26 cellular contexts compared by ENCODE assay signal in genomic region chr5:132559661-132560060, GRCh38. TPM values are rescaled to one million over a fixed set of nuclear protein-coding genes. Genes with fewer than 3 reads are reported as not detected.
DNase-seq lines count a peak whose midpoint lies in the region; ATAC-seq and TF ChIP-seq lines count a peak whose summit lies in the region.
"Had no signal": no experiment of that assay in that cellular context is flagged by ENCODE, and none has a peak within 500 bp of the region (broad histone marks: within the 10 kb centered on the region; RNA-seq: fewer than 3 reads in every experiment).

No MANE protein-coding gene starts in this region.

- peaks cover 8% of the 10 kb centered on the region for H3K36me3 Mint-ChIP-seq in activated CD8-positive, alpha-beta memory T cell treated with anti-CD3 and anti-CD28 coated beads, Interleukin-2, amount 10 ng/mL, durations not matched to agents 7 days and 5 days
- no peaks in the 10 kb centered on the region for H3K36me3 Mint-ChIP-seq in IgD-negative memory B cell
- H3K36me3 Mint-ChIP-seq in activated CD8-positive, alpha-beta T cell treated with anti-CD3 and anti-CD28 coated beads, Interleukin-2, amount 10 ng/mL, durations not matched to agents 7 days and 5 days (ENCODE audit: low read depth) = peaks cover 6% of the 10 kb centered on the region
- no peaks in the 10 kb centered on the region for H3K36me3 Mint-ChIP-seq in natural killer cell
- H3K36me3 Mint-ChIP-seq in effector memory CD8-positive, alpha-beta T cell (ENCODE audit: insufficient read depth) = peaks cover 17% of the 10 kb centered on the region

- peaks cover 27% of the 10 kb centered on the region for H3K4me1 Mint-ChIP-seq in activated CD8-positive, alpha-beta memory T cell treated with anti-CD3 and anti-CD28 coated beads, Interleukin-2, amount 10 ng/mL, durations not matched to agents 7 days and 5 days
- H3K4me1 Mint-ChIP-seq in IgD-negative memory B cell (peaks cover 10 to 26% (median 20%) of the 10 kb centered on the region in 3 donors), natural killer cell (peaks cover 20 to 25% of the 10 kb centered on the region in 2 donors)
- peaks cover 23% of the 10 kb centered on the region for H3K4me1 Mint-ChIP-seq in activated CD8-positive, alpha-beta T cell treated with anti-CD3 and anti-CD28 coated beads, Interleukin-2, amount 10 ng/mL, durations not matched to agents 7 days and 5 days (ENCODE audit: low read depth)
- peaks cover 18 to 27% of the 10 kb centered on the region in 2 donors for H3K4me1 Mint-ChIP-seq in effector memory CD8-positive, alpha-beta T cell (ENCODE audit: low read depth in 2 of 2)

- CTCF ChIA-PET in activated CD8-positive, alpha-beta memory T cell treated with anti-CD3 and anti-CD28 coated beads, Interleukin-2, amount 10 ng/mL, durations not matched to agents 7 days and 5 days (lab: Charles Lee) = interaction anchor here (1.3 to 1.6 kb wide), 3 partner anchors 32 to 260 kb away, joined by 3 to 5 read pairs (median 4); partner anchors contain the start of gene KIF3A
- CTCF ChIA-PET in activated CD8-positive, alpha-beta T cell treated with anti-CD3 and anti-CD28 coated beads, Interleukin-2, amount 10 ng/mL, durations not matched to agents 7 days and 5 days (lab: Charles Lee) = interaction anchor here (1.4 kb wide), 1 partner anchor 59 kb away, joined by 3 read pairs; no protein-coding TSS in a partner anchor

- H3K27me3 Mint-ChIP-seq in activated CD8-positive, alpha-beta memory T cell treated with anti-CD3 and anti-CD28 coated beads, Interleukin-2, amount 10 ng/mL, durations not matched to agents 7 days and 5 days = no peaks in the 10 kb centered on the region
- H3K27me3 Mint-ChIP-seq in IgD-negative memory B cell = no peaks in the 10 kb centered on the region
- no peaks in the 10 kb centered on the region for H3K27me3 Mint-ChIP-seq in activated CD8-positive, alpha-beta T cell treated with anti-CD3 and anti-CD28 coated beads, Interleukin-2, amount 10 ng/mL, durations not matched to agents 7 days and 5 days (ENCODE audit: low read depth)
- no peaks in the 10 kb centered on the region for H3K27me3 Mint-ChIP-seq in natural killer cell (ENCODE audit: low read depth in 2 of 2)
- no peaks in the 10 kb centered on the region for H3K27me3 Mint-ChIP-seq in effector memory CD8-positive, alpha-beta T cell
- H3K27me3 Mint-ChIP-seq: dendritic cell treated with granulocyte-macrophage colony-stimulating factor and Interleukin-4, amounts not matched to agents 40 ng/mL and 50 ng/mL, for 4 days; naive thymus-derived CD8-positive, alpha-beta T cell; T-helper 17 cell had no signal

- no peaks in the 10 kb centered on the region for H3K9me3 Mint-ChIP-seq in activated CD8-positive, alpha-beta memory T cell treated with anti-CD3 and anti-CD28 coated beads, Interleukin-2, amount 10 ng/mL, durations not matched to agents 7 days and 5 days (ENCODE audit: low read depth)
- H3K9me3 Mint-ChIP-seq in IgD-negative memory B cell (peaks cover 0 to 5% (median 0%) of the 10 kb centered on the region in 3 donors), natural killer cell (no peaks in the 10 kb centered on the region)
- no peaks in the 10 kb centered on the region for H3K9me3 Mint-ChIP-seq in activated CD8-positive, alpha-beta T cell treated with anti-CD3 and anti-CD28 coated beads, Interleukin-2, amount 10 ng/mL, durations not matched to agents 7 days and 5 days (ENCODE audit: insufficient read depth)
- H3K9me3 Mint-ChIP-seq in effector memory CD8-positive, alpha-beta T cell = no peaks in the 10 kb centered on the region
- H3K9me3 Mint-ChIP-seq: dendritic cell treated with granulocyte-macrophage colony-stimulating factor and Interleukin-4, amounts not matched to agents 40 ng/mL and 50 ng/mL, for 4 days; naive thymus-derived CD8-positive, alpha-beta T cell had no signal

- H3K27ac Mint-ChIP-seq in activated CD8-positive, alpha-beta memory T cell treated with anti-CD3 and anti-CD28 coated beads, Interleukin-2, amount 10 ng/mL, durations not matched to agents 7 days and 5 days = peak overlapping the region; percentile 68
- no peak overlapping the region for H3K27ac Mint-ChIP-seq in IgD-negative memory B cell
- H3K27ac Mint-ChIP-seq in activated CD8-positive, alpha-beta T cell treated with anti-CD3 and anti-CD28 coated beads, Interleukin-2, amount 10 ng/mL, durations not matched to agents 7 days and 5 days = no peak overlapping the region
- no peak overlapping the region for H3K27ac Mint-ChIP-seq in natural killer cell
- no peak overlapping the region for H3K27ac Mint-ChIP-seq in effector memory CD8-positive, alpha-beta T cell
- H3K27ac Mint-ChIP-seq: dendritic cell treated with granulocyte-macrophage colony-stimulating factor and Interleukin-4, amounts not matched to agents 40 ng/mL and 50 ng/mL, for 4 days; T-helper 17 cell had no signal

- no peak for TF ChIP-seq CTCF in natural killer cell (IDR thresholded peaks at IDR 0.05)

- H3K4me3 Mint-ChIP-seq in activated CD8-positive, alpha-beta memory T cell treated with anti-CD3 and anti-CD28 coated beads, Interleukin-2, amount 10 ng/mL, durations not matched to agents 7 days and 5 days = peak overlapping the region; percentile 47
- H3K4me3 Mint-ChIP-seq in IgD-negative memory B cell (peak overlapping the region in 3 of 4 donors; percentile 9 to 63 (median 11)), natural killer cell (peak overlapping the region; percentile 41)
- H3K4me3 Mint-ChIP-seq in activated CD8-positive, alpha-beta T cell treated with anti-CD3 and anti-CD28 coated beads, Interleukin-2, amount 10 ng/mL, durations not matched to agents 7 days and 5 days = peak overlapping the region; percentile 9
- H3K4me3 Mint-ChIP-seq in effector memory CD8-positive, alpha-beta T cell = no peak overlapping the region
- H3K4me3 Mint-ChIP-seq: dendritic cell treated with granulocyte-macrophage colony-stimulating factor and Interleukin-4, amounts not matched to agents 40 ng/mL and 50 ng/mL, for 4 days; T-helper 17 cell had no signal

- ATAC-seq in activated CD8-positive, alpha-beta memory T cell treated with anti-CD3 and anti-CD28 coated beads, Interleukin-2, amount 10 ng/mL, durations not matched to agents 7 days and 5 days = no peak
- ATAC-seq in activated CD8-positive, alpha-beta T cell treated with anti-CD3 and anti-CD28 coated beads, Interleukin-2, amount 10 ng/mL, durations not matched to agents 7 days and 5 days = no peak
- no peak for ATAC-seq in natural killer cell
- no peak for ATAC-seq in GM19463 (IDR thresholded peaks at IDR 0.05; ENCODE audit: unreplicated experiment)
- ATAC-seq in effector memory CD8-positive, alpha-beta T cell (replicated peaks) = no peak
- ATAC-seq: heart right ventricle; left lobe of liver; naive thymus-derived CD8-positive, alpha-beta T cell; right cardiac atrium; T-helper 17 cell had no signal

- POLR2A ChIA-PET in activated CD8-positive, alpha-beta T cell treated with anti-CD3 and anti-CD28 coated beads, Interleukin-2, amount 10 ng/mL, durations not matched to agents 7 days and 5 days (lab: Charles Lee) = no interaction called here

- intact Hi-C loops in natural killer cell (cut with micrococcal nuclease) = no loop called here

- no peak for DNase-seq in activated CD8-positive, alpha-beta memory T cell treated with anti-CD3 and anti-CD28 coated beads, Interleukin-2, amount 10 ng/mL, durations not matched to agents 7 days and 5 days
- no peak for DNase-seq in activated CD8-positive, alpha-beta memory T cell treated with anti-CD3 and anti-CD28 coated beads, Interleukin-2, amount 50 U/mL, for 48 hours
- no peak for DNase-seq in activated CD8-positive, alpha-beta T cell treated with anti-CD3 and anti-CD28 coated beads, Interleukin-2, amount 10 ng/mL, durations not matched to agents 7 days and 5 days
- DNase-seq in natural killer cell = no peak
- DNase-seq in effector memory CD8-positive, alpha-beta T cell = no peak
- no peak for DNase-seq in stimulated activated CD4-positive, alpha-beta T cell treated with anti-CD3 and anti-CD28 coated beads, Interleukin-1b, Interleukin-23, amount 100 ng/mL, for 48 hours
- DNase-seq: activated effector memory CD4-positive, alpha-beta T cell treated with anti-CD3 and anti-CD28 coated beads, Interleukin-2, amount 50 U/mL, for 16 hours; amygdala; EL; heart right ventricle; naive thymus-derived CD8-positive, alpha-beta T cell; NCI-H187 treated with DMSO at 0.1 percent for 48 hours; NCI-H226; NCI-H774; right cardiac atrium; stimulated activated CD8-positive, alpha-beta memory T cell treated with anti-CD3 and anti-CD28 coated beads, Interleukin-4, amount 100 ng/mL, for 48 hours; substantia nigra; T-helper 17 cell had no signal

RNA-seq across cellular contexts. Expression of gene RAD50, which starts 2.9 kb away (rescaled TPM):
- 10 to 100 TPM; 39.7 to 51.6 TPM for total RNA-seq in activated CD8-positive, alpha-beta memory T cell treated with anti-CD3 and anti-CD28 coated beads, Interleukin-2, amount 10 ng/mL, durations not matched to agents 7 days and 5 days
- 33.4 TPM for polyA plus RNA-seq in IgD-negative memory B cell
- total RNA-seq in activated CD8-positive, alpha-beta T cell treated with anti-CD3 and anti-CD28 coated beads, Interleukin-2, amount 10 ng/mL, durations not matched to agents 7 days and 5 days = 10 to 100 TPM; 30.4 to 34.5 TPM
- total RNA-seq in natural killer cell = 10 to 100 TPM; 21.0 to 31.2 (median 27.5) TPM

RNA-seq across cellular contexts. Expression of gene IL5, which starts 16.3 kb away (rescaled TPM):
- 10 to 100 TPM in 1 of 2 experiments, under 1 TPM in 1; 0.35 to 20.0 TPM for total RNA-seq in activated CD8-positive, alpha-beta memory T cell treated with anti-CD3 and anti-CD28 coated beads, Interleukin-2, amount 10 ng/mL, durations not matched to agents 7 days and 5 days
- polyA plus RNA-seq in IgD-negative memory B cell = not detected
- under 1 TPM in 1 of 2 experiments, not detected in 1; 0.71 TPM for total RNA-seq in activated CD8-positive, alpha-beta T cell treated with anti-CD3 and anti-CD28 coated beads, Interleukin-2, amount 10 ng/mL, durations not matched to agents 7 days and 5 days
- not detected for total RNA-seq in natural killer cell
- total RNA-seq: A673; cardiac septum; heart right ventricle; HT1080; left lobe of liver; naive thymus-derived CD8-positive, alpha-beta T cell; right cardiac atrium; T-helper 17 cell; ureter had no signal
- polyA plus RNA-seq: heart right ventricle; naive thymus-derived CD8-positive, alpha-beta T cell; right cardiac atrium had no signal

Comparison
In these comparisons a context has a peak if more than half of its experiments do, and no peak if none do; other contexts are left out.
1. H3K4me3 Mint-ChIP-seq: peak in activated CD8-positive, alpha-beta memory T cell treated with anti-CD3 and anti-CD28 coated beads, Interleukin-2, amount 10 ng/mL, durations not matched to agents 7 days and 5 days (single experiment), IgD-negative memory B cell (3 of 4), activated CD8-positive, alpha-beta T cell treated with anti-CD3 and anti-CD28 coated beads, Interleukin-2, amount 10 ng/mL, durations not matched to agents 7 days and 5 days (single experiment) and natural killer cell (single experiment); none in effector memory CD8-positive, alpha-beta T cell (0 of 2).